1 cellular context compared by ENCODE assay signal in the genomic region with DNA sequence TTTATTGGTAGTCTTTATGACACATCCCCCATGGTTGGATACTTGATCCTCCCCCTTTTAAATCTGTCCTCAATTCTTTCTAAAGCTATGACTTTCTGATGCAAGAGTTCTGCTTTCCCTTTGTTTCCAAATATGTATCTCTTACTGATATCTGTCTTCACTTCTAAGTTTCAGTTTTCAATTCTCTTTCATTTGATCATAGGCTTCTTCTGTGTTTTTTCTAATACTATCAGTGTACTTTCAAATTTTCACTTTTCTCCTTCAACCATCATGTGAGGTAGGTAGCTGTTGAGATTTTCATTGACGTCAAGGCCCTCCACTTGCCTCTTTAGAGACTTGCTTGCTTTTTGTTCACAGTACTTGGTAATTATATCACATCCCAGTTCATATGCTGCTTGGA.
TF ChIP-seq lines count a peak whose summit lies in the region.

No MANE protein-coding gene starts in this region.

TF ChIP-seq in GM12878, 131 proteins besides CTCF, POLR2A, EP300 and RAD21 (continued from another document):
- TF ChIP-seq, protein P1, sequence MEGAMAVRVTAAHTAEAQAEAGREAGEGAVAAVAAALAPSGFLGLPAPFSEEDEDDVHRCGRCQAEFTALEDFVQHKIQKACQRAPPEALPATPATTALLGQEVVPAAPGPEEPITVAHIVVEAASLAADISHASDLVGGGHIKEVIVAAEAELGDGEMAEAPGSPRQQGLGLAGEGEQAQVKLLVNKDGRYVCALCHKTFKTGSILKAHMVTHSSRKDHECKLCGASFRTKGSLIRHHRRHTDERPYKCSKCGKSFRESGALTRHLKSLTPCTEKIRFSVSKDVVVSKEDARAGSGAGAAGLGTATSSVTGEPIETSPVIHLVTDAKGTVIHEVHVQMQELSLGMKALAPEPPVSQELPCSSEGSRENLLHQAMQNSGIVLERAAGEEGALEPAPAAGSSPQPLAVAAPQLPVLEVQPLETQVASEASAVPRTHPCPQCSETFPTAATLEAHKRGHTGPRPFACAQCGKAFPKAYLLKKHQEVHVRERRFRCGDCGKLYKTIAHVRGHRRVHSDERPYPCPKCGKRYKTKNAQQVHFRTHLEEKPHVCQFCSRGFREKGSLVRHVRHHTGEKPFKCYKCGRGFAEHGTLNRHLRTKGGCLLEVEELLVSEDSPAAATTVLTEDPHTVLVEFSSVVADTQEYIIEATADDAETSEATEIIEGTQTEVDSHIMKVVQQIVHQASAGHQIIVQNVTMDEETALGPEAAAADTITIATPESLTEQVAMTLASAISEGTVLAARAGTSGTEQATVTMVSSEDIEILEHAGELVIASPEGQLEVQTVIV (IDR thresholded peaks at IDR 0.05; ENCODE audit: borderline replicate concordance, partially characterized antibody): no peak
- TF ChIP-seq, protein P2, sequence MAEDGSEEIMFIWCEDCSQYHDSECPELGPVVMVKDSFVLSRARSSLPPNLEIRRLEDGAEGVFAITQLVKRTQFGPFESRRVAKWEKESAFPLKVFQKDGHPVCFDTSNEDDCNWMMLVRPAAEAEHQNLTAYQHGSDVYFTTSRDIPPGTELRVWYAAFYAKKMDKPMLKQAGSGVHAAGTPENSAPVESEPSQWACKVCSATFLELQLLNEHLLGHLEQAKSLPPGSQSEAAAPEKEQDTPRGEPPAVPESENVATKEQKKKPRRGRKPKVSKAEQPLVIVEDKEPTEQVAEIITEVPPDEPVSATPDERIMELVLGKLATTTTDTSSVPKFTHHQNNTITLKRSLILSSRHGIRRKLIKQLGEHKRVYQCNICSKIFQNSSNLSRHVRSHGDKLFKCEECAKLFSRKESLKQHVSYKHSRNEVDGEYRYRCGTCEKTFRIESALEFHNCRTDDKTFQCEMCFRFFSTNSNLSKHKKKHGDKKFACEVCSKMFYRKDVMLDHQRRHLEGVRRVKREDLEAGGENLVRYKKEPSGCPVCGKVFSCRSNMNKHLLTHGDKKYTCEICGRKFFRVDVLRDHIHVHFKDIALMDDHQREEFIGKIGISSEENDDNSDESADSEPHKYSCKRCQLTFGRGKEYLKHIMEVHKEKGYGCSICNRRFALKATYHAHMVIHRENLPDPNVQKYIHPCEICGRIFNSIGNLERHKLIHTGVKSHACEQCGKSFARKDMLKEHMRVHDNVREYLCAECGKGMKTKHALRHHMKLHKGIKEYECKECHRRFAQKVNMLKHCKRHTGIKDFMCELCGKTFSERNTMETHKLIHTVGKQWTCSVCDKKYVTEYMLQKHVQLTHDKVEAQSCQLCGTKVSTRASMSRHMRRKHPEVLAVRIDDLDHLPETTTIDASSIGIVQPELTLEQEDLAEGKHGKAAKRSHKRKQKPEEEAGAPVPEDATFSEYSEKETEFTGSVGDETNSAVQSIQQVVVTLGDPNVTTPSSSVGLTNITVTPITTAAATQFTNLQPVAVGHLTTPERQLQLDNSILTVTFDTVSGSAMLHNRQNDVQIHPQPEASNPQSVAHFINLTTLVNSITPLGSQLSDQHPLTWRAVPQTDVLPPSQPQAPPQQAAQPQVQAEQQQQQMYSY (CRISPR knock-in tag; IDR thresholded peaks at IDR 0.05): no peak
- TF ChIP-seq BMI1 (IDR thresholded peaks at IDR 0.05; ENCODE audit: borderline replicate concordance): no peak
- peak; percentile 84 for TF ChIP-seq MEF2B (IDR thresholded peaks at IDR 0.05; ENCODE audit: partially characterized antibody, poor library complexity, severe bottlenecking)
- TF ChIP-seq SMC3 (IDR thresholded peaks at IDR 0.05; ENCODE audit: borderline replicate concordance, low read length): peak; percentile 27; the same call in 1 of the 2 replicates
- peak; percentile 87 for TF ChIP-seq MEF2A (IDR thresholded peaks at IDR 0.05; ENCODE audit: insufficient read depth, low read depth, low read length)
- peak; percentile 70 for TF ChIP-seq MTA2 (IDR thresholded peaks at IDR 0.05; ENCODE audit: low read depth)
- TF ChIP-seq CREB1 (IDR thresholded peaks at IDR 0.05; ENCODE audit: low read depth): peak; percentile 79
- TF ChIP-seq, protein P3, sequence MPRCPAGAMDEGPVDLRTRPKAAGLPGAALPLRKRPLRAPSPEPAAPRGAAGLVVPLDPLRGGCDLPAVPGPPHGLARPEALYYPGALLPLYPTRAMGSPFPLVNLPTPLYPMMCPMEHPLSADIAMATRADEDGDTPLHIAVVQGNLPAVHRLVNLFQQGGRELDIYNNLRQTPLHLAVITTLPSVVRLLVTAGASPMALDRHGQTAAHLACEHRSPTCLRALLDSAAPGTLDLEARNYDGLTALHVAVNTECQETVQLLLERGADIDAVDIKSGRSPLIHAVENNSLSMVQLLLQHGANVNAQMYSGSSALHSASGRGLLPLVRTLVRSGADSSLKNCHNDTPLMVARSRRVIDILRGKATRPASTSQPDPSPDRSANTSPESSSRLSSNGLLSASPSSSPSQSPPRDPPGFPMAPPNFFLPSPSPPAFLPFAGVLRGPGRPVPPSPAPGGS (IDR thresholded peaks at IDR 0.05; ENCODE audit: borderline replicate concordance, insufficient read depth, low read depth, low read length, poor library complexity, severe bottlenecking): no peak
- TF ChIP-seq ASH2L (IDR thresholded peaks at IDR 0.05; ENCODE audit: borderline replicate concordance, low read depth): no peak
- TF ChIP-seq, protein P4, sequence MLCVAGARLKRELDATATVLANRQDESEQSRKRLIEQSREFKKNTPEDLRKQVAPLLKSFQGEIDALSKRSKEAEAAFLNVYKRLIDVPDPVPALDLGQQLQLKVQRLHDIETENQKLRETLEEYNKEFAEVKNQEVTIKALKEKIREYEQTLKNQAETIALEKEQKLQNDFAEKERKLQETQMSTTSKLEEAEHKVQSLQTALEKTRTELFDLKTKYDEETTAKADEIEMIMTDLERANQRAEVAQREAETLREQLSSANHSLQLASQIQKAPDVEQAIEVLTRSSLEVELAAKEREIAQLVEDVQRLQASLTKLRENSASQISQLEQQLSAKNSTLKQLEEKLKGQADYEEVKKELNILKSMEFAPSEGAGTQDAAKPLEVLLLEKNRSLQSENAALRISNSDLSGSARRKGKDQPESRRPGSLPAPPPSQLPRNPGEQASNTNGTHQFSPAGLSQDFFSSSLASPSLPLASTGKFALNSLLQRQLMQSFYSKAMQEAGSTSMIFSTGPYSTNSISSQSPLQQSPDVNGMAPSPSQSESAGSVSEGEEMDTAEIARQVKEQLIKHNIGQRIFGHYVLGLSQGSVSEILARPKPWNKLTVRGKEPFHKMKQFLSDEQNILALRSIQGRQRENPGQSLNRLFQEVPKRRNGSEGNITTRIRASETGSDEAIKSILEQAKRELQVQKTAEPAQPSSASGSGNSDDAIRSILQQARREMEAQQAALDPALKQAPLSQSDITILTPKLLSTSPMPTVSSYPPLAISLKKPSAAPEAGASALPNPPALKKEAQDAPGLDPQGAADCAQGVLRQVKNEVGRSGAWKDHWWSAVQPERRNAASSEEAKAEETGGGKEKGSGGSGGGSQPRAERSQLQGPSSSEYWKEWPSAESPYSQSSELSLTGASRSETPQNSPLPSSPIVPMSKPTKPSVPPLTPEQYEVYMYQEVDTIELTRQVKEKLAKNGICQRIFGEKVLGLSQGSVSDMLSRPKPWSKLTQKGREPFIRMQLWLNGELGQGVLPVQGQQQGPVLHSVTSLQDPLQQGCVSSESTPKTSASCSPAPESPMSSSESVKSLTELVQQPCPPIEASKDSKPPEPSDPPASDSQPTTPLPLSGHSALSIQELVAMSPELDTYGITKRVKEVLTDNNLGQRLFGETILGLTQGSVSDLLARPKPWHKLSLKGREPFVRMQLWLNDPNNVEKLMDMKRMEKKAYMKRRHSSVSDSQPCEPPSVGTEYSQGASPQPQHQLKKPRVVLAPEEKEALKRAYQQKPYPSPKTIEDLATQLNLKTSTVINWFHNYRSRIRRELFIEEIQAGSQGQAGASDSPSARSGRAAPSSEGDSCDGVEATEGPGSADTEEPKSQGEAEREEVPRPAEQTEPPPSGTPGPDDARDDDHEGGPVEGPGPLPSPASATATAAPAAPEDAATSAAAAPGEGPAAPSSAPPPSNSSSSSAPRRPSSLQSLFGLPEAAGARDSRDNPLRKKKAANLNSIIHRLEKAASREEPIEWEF (IDR thresholded peaks at IDR 0.05; ENCODE audit: insufficient replicate concordance, low read depth, low read length): peak; percentile 82
- TF ChIP-seq NFIC (IDR thresholded peaks at IDR 0.05; ENCODE audit: low read depth, low read length): peak; percentile 82
- TF ChIP-seq, protein P5, sequence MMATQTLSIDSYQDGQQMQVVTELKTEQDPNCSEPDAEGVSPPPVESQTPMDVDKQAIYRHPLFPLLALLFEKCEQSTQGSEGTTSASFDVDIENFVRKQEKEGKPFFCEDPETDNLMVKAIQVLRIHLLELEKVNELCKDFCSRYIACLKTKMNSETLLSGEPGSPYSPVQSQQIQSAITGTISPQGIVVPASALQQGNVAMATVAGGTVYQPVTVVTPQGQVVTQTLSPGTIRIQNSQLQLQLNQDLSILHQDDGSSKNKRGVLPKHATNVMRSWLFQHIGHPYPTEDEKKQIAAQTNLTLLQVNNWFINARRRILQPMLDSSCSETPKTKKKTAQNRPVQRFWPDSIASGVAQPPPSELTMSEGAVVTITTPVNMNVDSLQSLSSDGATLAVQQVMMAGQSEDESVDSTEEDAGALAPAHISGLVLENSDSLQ (IDR thresholded peaks at IDR 0.05): 0 out of 2 replicates have a peak, but pooled peaks have one; percentile 1
- TF ChIP-seq JUNB (IDR thresholded peaks at IDR 0.05): peak; percentile 72
- no peak for TF ChIP-seq RB1 (IDR thresholded peaks at IDR 0.05; ENCODE audit: borderline replicate concordance)
- 0 out of 2 replicates have a peak, but pooled peaks have one; percentile 29 for TF ChIP-seq MXI1 (IDR thresholded peaks at IDR 0.05; ENCODE audit: low read depth, low read length)
- TF ChIP-seq RAD51 (IDR thresholded peaks at IDR 0.05): no peak
TF ChIP-seq in GM12878: peak in this region for 21.
